Comparison of ENCODE assay signal across 1 cellular context in genomic region chr10:131810036-131810804, GRCh38.
A peak's percentile ranks its signal among the peaks of the same experiment; 100 is the strongest.
TF ChIP-seq lines count a peak whose summit lies in the region.

No MANE protein-coding gene starts in this region.

TF ChIP-seq in HepG2, 621 proteins besides CTCF, POLR2A, EP300 and RAD21:
- TF ChIP-seq NFYB (CRISPR knock-in tag; IDR thresholded peaks at IDR 0.05): peak; percentile 21; the same call in 1 of the 2 replicates
- TF ChIP-seq ZNF607 (CRISPR knock-in tag; IDR thresholded peaks at IDR 0.05; ENCODE audit: borderline replicate concordance): no peak
- TF ChIP-seq USF2 (IDR thresholded peaks at IDR 0.05; ENCODE audit: low read depth, low read length): no peak
- TF ChIP-seq USF2 (CRISPR knock-in tag; IDR thresholded peaks at IDR 0.05; ENCODE audit: borderline replicate concordance): peak; percentile 62; the same call in 1 of the 2 replicates
